In genomic region chr15:66692808-66693596, GRCh38 we compare ENCODE assay signal across 10 cellular contexts. TPM values are rescaled to one million over a fixed set of nuclear protein-coding genes. Genes with fewer than 3 reads are reported as not detected.
DNase-seq lines count a peak whose midpoint lies in the region; ATAC-seq and TF ChIP-seq lines count a peak whose summit lies in the region.
"Had no signal": no experiment of that assay in that cellular context is flagged by ENCODE, and none has a peak within 500 bp of the region (broad histone marks: within the 10 kb centered on the region; RNA-seq: fewer than 3 reads in every experiment).

No MANE protein-coding gene starts in this region.

- ATAC-seq in stimulated activated naive CD8-positive, alpha-beta T cell treated with anti-CD3 and anti-CD28 coated beads, Interleukin-15, Interleukin-2, amounts not matched to agents 100 U/mL and 50 U/mL, for 24 hours, result no peak
- ATAC-seq in T-cell (replicated peaks in 1 of 4) (peak; percentile 92 to 95 (median 94)), upper lobe of right lung (peak; percentile 51), HG03342 (IDR thresholded peaks at IDR 0.05; ENCODE audit: unreplicated experiment) (no peak)

- no peak for TF ChIP-seq EP300 in transverse colon (IDR thresholded peaks at IDR 0.05; ENCODE audit: low read depth)

- no peak overlapping the region for H3K4me3 Mint-ChIP-seq in stimulated activated naive CD8-positive, alpha-beta T cell treated with anti-CD3 and anti-CD28 coated beads, Interleukin-15, Interleukin-2, amounts not matched to agents 100 ng/mL and 50 ng/mL, for 24 hours
- peak overlapping the region in 1 of 3 donors; percentile 41 for H3K4me3 Mint-ChIP-seq in T-cell

- TF ChIP-seq CTCF in left ventricle myocardium inferior (IDR thresholded peaks at IDR 0.05; ENCODE audit: borderline replicate concordance), result no peak
- no peak for TF ChIP-seq CTCF in upper lobe of right lung (IDR thresholded peaks at IDR 0.05)
- TF ChIP-seq CTCF in transverse colon (IDR thresholded peaks at IDR 0.05), result no peak
- TF ChIP-seq CTCF in coronary artery (IDR thresholded peaks at IDR 0.05), result no peak

- in situ Hi-C loops in transverse colon (cut with MboI; ENCODE audit: low pct_ligation_motif_present in 1 of 4, low pct_unique_long_range_greater_than_20kb in 1 of 4, low sequenced_read_pairs in 3 of 4), result loop anchor here in 1 of 4 donors (10.0 kb wide), 1 partner anchor 88 kb away; no protein-coding TSS in a partner anchor

- H3K4me1 ChIP-seq in left ventricle myocardium inferior, result peaks cover 21% of the 10 kb centered on the region
- peaks cover 2% of the 10 kb centered on the region for H3K4me1 ChIP-seq in upper lobe of right lung
- H3K4me1 ChIP-seq in transverse colon, result no peaks in the 10 kb centered on the region

- no peak for TF ChIP-seq POLR2A in transverse colon (IDR thresholded peaks at IDR 0.05)

- WGBS in transverse colon (ENCODE audit: low coverage in 1 of 2), 2 donors, result 53 to 58% methylated on average over 4 to 6 of the region's 6 CpGs

- POLR2A ChIA-PET in T-cell (lab: Charles Lee), result interaction anchor here in 1 of 2 donors (0.6 kb wide), 1 partner anchor 22 kb away, joined by 3 read pairs; no protein-coding TSS in a partner anchor

- intact Hi-C loops in left ventricle myocardium inferior (cut with micrococcal nuclease), result no loop called here
- intact Hi-C loops in upper lobe of right lung (cut with DNase I), result no loop called here
- intact Hi-C loops in transverse colon (cut with DNase I; ENCODE audit: low total_unique reads), result no loop called here

- no peaks in the 10 kb centered on the region for H3K27me3 ChIP-seq in left ventricle myocardium inferior (ENCODE audit: low read depth)
- no peaks in the 10 kb centered on the region for H3K27me3 ChIP-seq in upper lobe of right lung
- H3K27me3 ChIP-seq in transverse colon, result no peaks in the 10 kb centered on the region
- H3K27me3 ChIP-seq: ascending aorta had no signal

- H3K9me3 ChIP-seq in left ventricle myocardium inferior (replicated peaks) (no peaks in the 10 kb centered on the region), upper lobe of right lung (no peaks in the 10 kb centered on the region), transverse colon (no peaks in the 10 kb centered on the region)
- H3K9me3 ChIP-seq: ascending aorta had no signal

- H3K9me3 Mint-ChIP-seq in stimulated activated naive CD8-positive, alpha-beta T cell treated with anti-CD3 and anti-CD28 coated beads, Interleukin-15, Interleukin-2, amounts not matched to agents 100 ng/mL and 50 ng/mL, for 24 hours, result no peaks in the 10 kb centered on the region
- H3K9me3 Mint-ChIP-seq in T-cell, result no peaks in the 10 kb centered on the region

- DNase-seq in stimulated activated naive CD8-positive, alpha-beta T cell treated with anti-CD3 and anti-CD28 coated beads, Interleukin-15, Interleukin-2, amounts not matched to agents 100 U/mL and 50 U/mL, for 24 hours, result no peak
- DNase-seq in T-cell, result peak in 5 of 34 experiments; percentile 10 to 41 (median 18)
- DNase-seq in left ventricle myocardium inferior, result no peak
- DNase-seq in upper lobe of right lung, result no peak
- no peak for DNase-seq in transverse colon
- DNase-seq in coronary artery (ENCODE audit: low spot score), result no peak
- DNase-seq: NCI-H187 treated with DMSO at 0.1 percent for 48 hours had no signal

- H3K4me3 ChIP-seq in left ventricle myocardium inferior (no peak overlapping the region), upper lobe of right lung (no peak overlapping the region), transverse colon (no peak overlapping the region), coronary artery (no peak overlapping the region)
- H3K4me3 ChIP-seq: ascending aorta had no signal

- H3K27ac ChIP-seq in left ventricle myocardium inferior (replicated peaks) (peak overlapping the region; percentile 66), upper lobe of right lung (no peak overlapping the region), transverse colon (peak overlapping the region in 2 of 4 donors; percentile 31 to 41), coronary artery (no peak overlapping the region)
- H3K27ac ChIP-seq: ascending aorta had no signal

- H3K36me3 ChIP-seq in left ventricle myocardium inferior (no peaks in the 10 kb centered on the region), upper lobe of right lung (no peaks in the 10 kb centered on the region), transverse colon (no peaks in the 10 kb centered on the region)
- H3K36me3 ChIP-seq: ascending aorta had no signal

- H3K27me3 Mint-ChIP-seq in stimulated activated naive CD8-positive, alpha-beta T cell treated with anti-CD3 and anti-CD28 coated beads, Interleukin-15, Interleukin-2, amounts not matched to agents 100 ng/mL and 50 ng/mL, for 24 hours, result no peaks in the 10 kb centered on the region
- no peaks in the 10 kb centered on the region for H3K27me3 Mint-ChIP-seq in T-cell

- CTCF ChIA-PET in T-cell (lab: Charles Lee), result no interaction called here

- H3K4me1 Mint-ChIP-seq in stimulated activated naive CD8-positive, alpha-beta T cell treated with anti-CD3 and anti-CD28 coated beads, Interleukin-15, Interleukin-2, amounts not matched to agents 100 ng/mL and 50 ng/mL, for 24 hours (ENCODE audit: low read depth), result peaks cover 14% of the 10 kb centered on the region
- H3K4me1 Mint-ChIP-seq in T-cell, result peaks cover 15 to 33% (median 21%) of the 10 kb centered on the region in 3 donors

- H3K27ac Mint-ChIP-seq in stimulated activated naive CD8-positive, alpha-beta T cell treated with anti-CD3 and anti-CD28 coated beads, Interleukin-15, Interleukin-2, amounts not matched to agents 100 ng/mL and 50 ng/mL, for 24 hours, result peak overlapping the region; percentile 69
- H3K27ac Mint-ChIP-seq in T-cell, result peak overlapping the region; percentile 89 to 94

- no peaks in the 10 kb centered on the region for H3K36me3 Mint-ChIP-seq in stimulated activated naive CD8-positive, alpha-beta T cell treated with anti-CD3 and anti-CD28 coated beads, Interleukin-15, Interleukin-2, amounts not matched to agents 100 ng/mL and 50 ng/mL, for 24 hours (ENCODE audit: low read depth)
- H3K36me3 Mint-ChIP-seq in T-cell, result no peaks in the 10 kb centered on the region

RNA-seq across cellular contexts. Expression of gene SMAD6, which starts 9.0 kb away (rescaled TPM):
- under 1 TPM; 0.13 to 0.55 (median 0.33) TPM for total RNA-seq in T-cell
- 20.3 TPM for total RNA-seq in left ventricle myocardium inferior
- 167 TPM for total RNA-seq in upper lobe of right lung
- 100 to 1,000 TPM in 1 of 4 donors, 10 to 100 TPM in 1, 1 to 10 TPM in 2; 6.7 to 214 (median 9.3) TPM for total RNA-seq in transverse colon

Comparison
In these comparisons a context has a peak if more than half of its experiments do, and no peak if none do; other contexts are left out.
1. ATAC-seq: peak in T-cell (4 of 4) and upper lobe of right lung (single experiment); none in stimulated activated naive CD8-positive, alpha-beta T cell treated with anti-CD3 and anti-CD28 coated beads, Interleukin-15, Interleukin-2, amounts not matched to agents 100 U/mL and 50 U/mL, for 24 hours (single experiment) and HG03342 (single experiment).
2. RNA of gene SMAD6, which starts 9.0 kb away (total RNA-seq): 167 TPM in upper lobe of right lung (single experiment), 20.3 TPM in left ventricle myocardium inferior (single experiment) and 6.7 to 214 TPM in transverse colon; 0.13 to 0.55 TPM in T-cell; every median in the first group is over 4 times any median in the second.